ENCODE assay signal across 8 cellular contexts in genomic region chr1:172727956-172728603, GRCh38.
DNase-seq lines count a peak whose midpoint lies in the region; ATAC-seq, FAIRE-seq and TF ChIP-seq lines count a peak whose summit lies in the region.

No MANE protein-coding gene starts in this region.

- TF ChIP-seq CTCF in GM12878 (IDR thresholded peaks at IDR 0.05 in 2 of 3, conservative IDR thresholded peaks at IDR 0.05 in 1 of 3; ENCODE audit: control insufficient read depth in 2 of 3, extremely low read depth in 1 of 3, insufficient read depth in 1 of 3, low read depth in 3 of 3, low read length in 3 of 3), result peak; percentile 39 to 85 (median 57)

- SMC1A ChIA-PET in GM12878 (lab: Charles Lee; ENCODE audit: uncharacterized antibody, unreplicated experiment), result interaction anchor here (0.6 to 2.6 kb wide), 4 partner anchors 13 to 481 kb away, joined by 3 to 10 read pairs (median 4); no protein-coding TSS in a partner anchor

- POLR2A ChIA-PET in GM12878 (lab: Charles Lee), result no interaction called here

- no peak overlapping the region for H4K8ac ChIP-seq in neuronal stem cell (ENCODE audit: low read depth, low read length)

- no peak overlapping the region for H2AK5ac ChIP-seq in neuronal stem cell (ENCODE audit: low read depth, low read length)

- H3K4me3 ChIP-seq in H7 (ENCODE audit: insufficient read depth, low read depth, low read length) (no peak overlapping the region), GM12878 (no peak overlapping the region), neuronal stem cell (ENCODE audit: low read length in 2 of 2) (no peak overlapping the region)

- H3K27me3 Mint-ChIP-seq in naive B cell, result no peaks in the 10 kb centered on the region

- H3K9me3 Mint-ChIP-seq in naive B cell, result peaks cover 2 to 16% (median 8%) of the 10 kb centered on the region in 7 donors

- H3K79me1 ChIP-seq in neuronal stem cell (ENCODE audit: low read depth, low read length), result no peaks in the 10 kb centered on the region

- H3K9me3 ChIP-seq in GM12878 (replicated peaks; ENCODE audit: control insufficient read depth, insufficient read depth, low read length), result peaks cover 2% of the 10 kb centered on the region
- peaks cover 0 to 3% of the 10 kb centered on the region in 2 donors for H3K9me3 ChIP-seq in neuronal stem cell (replicated peaks in 1 of 2; ENCODE audit: control insufficient read depth in 2 of 2, insufficient read depth in 1 of 2, low read depth in 1 of 2, low read length in 2 of 2)

- H3K36me3 Mint-ChIP-seq in naive B cell, result no peaks in the 10 kb centered on the region

- peak; percentile 76 for FAIRE-seq in GM12878 (lab: Jason Lieb, UNC)

- BruUV-seq in GM12878 (replicated peaks; lab: Mats Ljungman, UMichigan), result no TSS peak

- no peak overlapping the region for H2BK5ac ChIP-seq in neuronal stem cell (ENCODE audit: low read length)

- DNase-seq in ELR (ENCODE audit: low read depth), result peak; percentile 71
- DNase-seq in H7, result peak; percentile 42
- DNase-seq in OCI-M1 (lab: John Stamatoyannopoulos, UW), result peak; percentile 92
- DNase-seq in GM12878 (ENCODE audit: low read depth, low spot score), result no peak
- no peak for DNase-seq in naive B cell
- DNase-seq in head of caudate nucleus, result no peak
- DNase-seq in neuronal stem cell (ENCODE audit: low spot score), result no peak

- H3K27me3 ChIP-seq in H7 (ENCODE audit: control insufficient read depth, insufficient read depth, low read length) (no peaks in the 10 kb centered on the region), GM12878 (replicated peaks in 1 of 2; ENCODE audit: control insufficient read depth in 2 of 2, insufficient read depth in 2 of 2, low read length in 1 of 2) (no peaks in the 10 kb centered on the region), neuronal stem cell (ENCODE audit: control insufficient read depth in 3 of 3, insufficient read depth in 3 of 3, low read depth in 1 of 3, low read length in 3 of 3) (no peaks in the 10 kb centered on the region)

- CTCF ChIA-PET in GM12878 (lab: Yijun Ruan, JAX), result interaction anchor here (1.0 to 2.3 kb wide), 5 partner anchors 9 to 723 kb away, joined by 4 to 8 read pairs (median 6); partner anchors contain the start of gene PIGC

- no peak overlapping the region for H3K14ac ChIP-seq in neuronal stem cell (ENCODE audit: low read length)

- H3K9ac ChIP-seq in GM12878 (ENCODE audit: control insufficient read depth, insufficient read depth, low read length) (no peak overlapping the region), neuronal stem cell (ENCODE audit: low read depth, low read length, poor library complexity) (no peak overlapping the region)

- RAD21 ChIA-PET in GM12878 (lab: Charles Lee; ENCODE audit: unreplicated experiment), result no interaction called here

- no peak overlapping the region for H2BK15ac ChIP-seq in neuronal stem cell (ENCODE audit: low read length)

- H3K4me1 Mint-ChIP-seq in naive B cell, result peaks cover 9 to 13% (median 11%) of the 10 kb centered on the region in 3 donors

- H3K18ac ChIP-seq in neuronal stem cell (ENCODE audit: low read length), result no peak overlapping the region

- intact Hi-C loops in GM12878 (cut with micrococcal nuclease; ENCODE audit: unreplicated experiment) (no loop called here), head of caudate nucleus (cut with DNase I) (no loop called here)

- WGBS in GM12878 (ENCODE audit: insufficient coverage, insufficient replicate concordance, low lambda C conversion rate, missing lambda C conversion rate), result 100% methylated on average over 1 of the region's 1 CpG
- no CpG with 5 or more reads among the region's 1 CpG for WGBS in neuronal stem cell (ENCODE audit: extremely low coverage in 2 of 2, insufficient read length in 2 of 2, insufficient replicate concordance in 1 of 2), 2 donors

- H2AFZ ChIP-seq in GM12878 (ENCODE audit: control insufficient read depth, low read depth, low read length), result no peak overlapping the region
- H2AFZ ChIP-seq in neuronal stem cell (ENCODE audit: low read length), result no peak overlapping the region

- H3K4me2 ChIP-seq in GM12878 (ENCODE audit: control insufficient read depth, insufficient read depth) (no peak overlapping the region), neuronal stem cell (ENCODE audit: insufficient read depth, low read length, poor library complexity, severe bottlenecking) (no peak overlapping the region)

- no peaks in the 10 kb centered on the region for H3K36me3 ChIP-seq in H7 (replicated peaks; ENCODE audit: control insufficient read depth, insufficient read depth, low read length)
- H3K36me3 ChIP-seq in GM12878 (ENCODE audit: control insufficient read depth in 2 of 2, insufficient read depth in 2 of 2, low read length in 1 of 2), result no peaks in the 10 kb centered on the region
- no peaks in the 10 kb centered on the region for H3K36me3 ChIP-seq in neuronal stem cell (replicated peaks in 1 of 2; ENCODE audit: control insufficient read depth in 2 of 2, insufficient read depth in 2 of 2, low read length in 2 of 2)

- H3K27ac ChIP-seq in GM12878 (ENCODE audit: control insufficient read depth, insufficient read depth), result no peak overlapping the region
- no peak overlapping the region for H3K27ac ChIP-seq in neuronal stem cell (replicated peaks; ENCODE audit: low read length)

- no peak overlapping the region for H4K91ac ChIP-seq in neuronal stem cell (ENCODE audit: low read depth, low read length, poor library complexity)

- no peak for TF ChIP-seq POLR2A in GM12878 (IDR thresholded peaks at IDR 0.05; ENCODE audit: low read depth, low read length)
- TF ChIP-seq POLR2A in GM18505 (IDR thresholded peaks at IDR 0.05; ENCODE audit: borderline replicate concordance, extremely low read depth, insufficient read depth, insufficient read length), result no peak

- no peak for TF ChIP-seq EP300 in GM12878 (IDR thresholded peaks at IDR 0.05; ENCODE audit: borderline replicate concordance in 1 of 2, control insufficient read depth in 1 of 2, low read depth in 2 of 2, low read length in 2 of 2)

- in situ Hi-C loops in GM12878 (cut with MboI), result no loop called here

- no peak overlapping the region for H3K23ac ChIP-seq in neuronal stem cell (ENCODE audit: low read depth, low read length, poor library complexity)

- no peak overlapping the region for H2BK12ac ChIP-seq in neuronal stem cell (ENCODE audit: low read length)

- H3K4me1 ChIP-seq in GM12878 (ENCODE audit: control insufficient read depth, insufficient read depth, low read length) (peaks cover 7% of the 10 kb centered on the region), neuronal stem cell (ENCODE audit: control insufficient read depth in 2 of 2, insufficient read depth in 1 of 2, low read depth in 1 of 2, low read length in 2 of 2) (no peaks in the 10 kb centered on the region)

- peak; percentile 52 for TF ChIP-seq RAD21 in GM12878 (IDR thresholded peaks at IDR 0.05; ENCODE audit: insufficient read depth, low read depth, low read length)

- H3K79me2 ChIP-seq in GM12878 (ENCODE audit: control insufficient read depth, insufficient read depth, low read length), result no peaks in the 10 kb centered on the region

- peak; percentile 84 for ATAC-seq in GM12878
- ATAC-seq in naive B cell (ENCODE audit: low read depth in 2 of 2), result peak; percentile 46 to 54
- no peak for ATAC-seq in GM18505 (IDR thresholded peaks at IDR 0.05; ENCODE audit: unreplicated experiment)

- H3K4me3 Mint-ChIP-seq in naive B cell, result peak overlapping the region in 1 of 8 donors; percentile 77

- peak overlapping the region in 1 of 6 donors; percentile 17 for H3K27ac Mint-ChIP-seq in naive B cell

- H3K4ac ChIP-seq in neuronal stem cell (ENCODE audit: low read length), result no peak overlapping the region

- H2BK120ac ChIP-seq in neuronal stem cell (ENCODE audit: low read depth, low read length), result no peak overlapping the region

- no peaks in the 10 kb centered on the region for H4K20me1 ChIP-seq in GM12878 (ENCODE audit: control insufficient read depth, insufficient read depth)

TF ChIP-seq in GM12878, 131 proteins besides CTCF, POLR2A, EP300 and RAD21:
- TF ChIP-seq SMC3 (IDR thresholded peaks at IDR 0.05; ENCODE audit: borderline replicate concordance, low read length) (peak; percentile 36), CHD1 (IDR thresholded peaks at IDR 0.05; ENCODE audit: low read depth, low read length) (no peak)
TF ChIP-seq in GM12878: peak in this region for 1.

Comparison
In these comparisons a context has a peak if more than half of its experiments do, and no peak if none do; other contexts are left out.
1. DNase-seq: peak in ELR (single experiment), H7 (single experiment) and OCI-M1 (single experiment); none in GM12878 (single experiment), naive B cell (single experiment), head of caudate nucleus (0 of 42) and neuronal stem cell (single experiment).